In genomic region chr12:14257734-14258467, GRCh38 we compare ENCODE assay signal across 8 cellular contexts.
DNase-seq lines count a peak whose midpoint lies in the region; ATAC-seq lines count a peak whose summit lies in the region.

No MANE protein-coding gene starts in this region.

- no peaks in the 10 kb centered on the region for H3K36me3 ChIP-seq in subcutaneous abdominal adipose tissue (ENCODE audit: control insufficient read depth in 5 of 5, insufficient read depth in 5 of 5, low read length in 5 of 5)

- H3K27ac ChIP-seq in subcutaneous abdominal adipose tissue (ENCODE audit: low read depth, low read length): peak overlapping the region; percentile 85

- ATAC-seq in GM21619 (IDR thresholded peaks at IDR 0.05; ENCODE audit: unreplicated experiment): peak; percentile 67

- peak overlapping the region in 4 of 5 donors; percentile 3 to 65 (median 56) for H3K9ac ChIP-seq in subcutaneous abdominal adipose tissue (ENCODE audit: low read length in 5 of 5)

- H3K9me3 ChIP-seq in subcutaneous abdominal adipose tissue (ENCODE audit: control insufficient read depth in 5 of 5, low read length in 5 of 5): peaks cover 0 to 3% (median 0%) of the 10 kb centered on the region in 5 donors

- peaks cover 8 to 49% (median 44%) of the 10 kb centered on the region in 5 donors for H3K4me1 ChIP-seq in subcutaneous abdominal adipose tissue (ENCODE audit: control insufficient read depth in 5 of 5, insufficient read depth in 5 of 5, low read length in 5 of 5)

- H3K4me3 ChIP-seq in subcutaneous abdominal adipose tissue (ENCODE audit: low read depth in 1 of 5, low read length in 5 of 5): peak overlapping the region; percentile 38 to 64 (median 43)

- in situ Hi-C loops in Caki2 (cut with HindIII; ENCODE audit: low pct_unique_long_range_greater_than_20kb, low sequenced_read_pairs): no loop called here

- DNase-seq in Caki2 (ENCODE audit: low read depth): peak; percentile 99
- peak; percentile 99 for DNase-seq in LHCN-M2 (ENCODE audit: low read depth)
- peak; percentile 91 for DNase-seq in SHP77 treated with DMSO at 0.1 percent for 48 hours (lab: John Stamatoyannopoulos, UW)
- DNase-seq in activated naive CD4-positive, alpha-beta T cell treated with Interleukin-2 at 50 U/mL for 16 hours: peak; percentile 82
- DNase-seq in foreskin melanocyte: peak; percentile 98
- peak; percentile 100 for DNase-seq in non-pigmented ciliary epithelial cell (ENCODE audit: low read depth)

- H3K27me3 ChIP-seq in subcutaneous abdominal adipose tissue (ENCODE audit: control insufficient read depth in 5 of 5, insufficient read depth in 4 of 5, low read length in 5 of 5): no peaks in the 10 kb centered on the region

Comparison
In these comparisons a context has a peak if more than half of its experiments do, and no peak if none do; other contexts are left out.
1. Peak in every context shown above with its lines: DNase-seq, ATAC-seq, H3K4me3 ChIP-seq and H3K27ac ChIP-seq.